In the genomic region with DNA sequence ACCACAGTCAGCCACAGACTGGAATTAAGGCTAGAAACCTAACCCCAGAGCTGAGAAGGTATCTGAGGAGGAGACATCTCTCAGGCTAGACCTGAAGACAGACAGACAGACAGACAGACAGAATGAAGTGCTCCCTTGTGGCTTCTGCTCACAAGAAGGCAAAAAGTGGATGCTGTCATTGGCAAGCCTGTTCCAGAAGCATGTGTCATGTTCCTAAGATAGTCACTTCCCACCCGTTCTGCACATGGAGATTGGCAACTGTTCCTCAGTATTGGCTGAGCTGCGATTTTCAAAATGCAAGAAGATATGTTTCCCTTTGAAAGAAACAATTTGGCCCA, we compare ENCODE assay signal across 10 cellular contexts.
DNase-seq lines count a peak whose midpoint lies in the region; ATAC-seq and TF ChIP-seq lines count a peak whose summit lies in the region.
"Had no signal": no experiment of that assay in that cellular context is flagged by ENCODE, and none has a peak within 500 bp of the region (broad histone marks: within the 10 kb centered on the region; RNA-seq: fewer than 3 reads in every experiment).

No MANE protein-coding gene starts in this region.

- WGBS in heart right ventricle, 2 donors, result 30 to 32% methylated on average over 2 of the region's 2 CpGs

- no peaks in the 10 kb centered on the region for H4K20me1 ChIP-seq in Karpas-422 (ENCODE audit: insufficient read depth, low read depth, low read length)

- intact Hi-C loops in heart right ventricle (cut with DNase I), result no loop called here

- no peak for TF ChIP-seq CTCF in astrocyte of the cerebellum (IDR thresholded peaks at IDR 0.05; ENCODE audit: low read depth, low read length, missing control alignments)
- TF ChIP-seq CTCF in heart right ventricle (IDR thresholded peaks at IDR 0.05), result no peak

- ATAC-seq in heart right ventricle, result peak; percentile 43 to 84 (median 68)

- DNase-seq in HCEC 1CT, result peak; percentile 32
- peak; percentile 52 for DNase-seq in astrocyte of the cerebellum (ENCODE audit: low read depth)
- DNase-seq in heart right ventricle, result peak in 1 of 2 donors; percentile 42
- peak; percentile 84 for DNase-seq in stromal cell of bone marrow (ENCODE audit: low read depth)
- no peak for DNase-seq in cortex of kidney (lab: John Stamatoyannopoulos, UW)
- DNase-seq in Karpas-422, result no peak
- no peak for DNase-seq in NOMO-1 (lab: John Stamatoyannopoulos, UW; ENCODE audit: unreplicated experiment in 2 of 2)
- DNase-seq: activated B cell treated with CpG ODN at 0.5 μM for 24 hours, NCI-H1694 had no signal

- H3K79me2 ChIP-seq in Karpas-422 (ENCODE audit: low read length), result no peaks in the 10 kb centered on the region

- H3K27me3 ChIP-seq in heart right ventricle (no peaks in the 10 kb centered on the region), Karpas-422 (ENCODE audit: low read length) (no peaks in the 10 kb centered on the region)
- H3K27me3 ChIP-seq: testis had no signal

- H3K9me3 ChIP-seq in heart right ventricle, result peaks cover 0 to 8% (median 0%) of the 10 kb centered on the region in 11 donors
- no peaks in the 10 kb centered on the region for H3K9me3 ChIP-seq in Karpas-422 (ENCODE audit: low read length)
- H3K9me3 ChIP-seq: testis had no signal

- no peak overlapping the region for H2AFZ ChIP-seq in Karpas-422 (ENCODE audit: low read length)

- H3K4me1 ChIP-seq in heart right ventricle (peaks cover 5 to 39% (median 32%) of the 10 kb centered on the region in 9 donors), Karpas-422 (ENCODE audit: low read length) (no peaks in the 10 kb centered on the region)
- H3K4me1 ChIP-seq: testis had no signal

- H3K4me3 ChIP-seq in astrocyte of the cerebellum (ENCODE audit: low read depth, low read length) (no peak overlapping the region), heart right ventricle (no peak overlapping the region), Karpas-422 (ENCODE audit: low read length) (no peak overlapping the region)
- H3K4me3 ChIP-seq: testis had no signal

- H3K27ac ChIP-seq in heart right ventricle (peak overlapping the region in 3 of 10 donors; percentile 34 to 42 (median 35)), Karpas-422 (ENCODE audit: low read length) (no peak overlapping the region)
- H3K27ac ChIP-seq: testis had no signal

- peaks cover 0 to 32% (median 0%) of the 10 kb centered on the region in 9 donors for H3K36me3 ChIP-seq in heart right ventricle
- no peaks in the 10 kb centered on the region for H3K36me3 ChIP-seq in Karpas-422 (ENCODE audit: insufficient read depth, low read length)

- no peak overlapping the region for H3K4me2 ChIP-seq in Karpas-422 (ENCODE audit: low read depth, low read length, poor library complexity, severe bottlenecking)

- no peak overlapping the region for H3K9ac ChIP-seq in Karpas-422 (ENCODE audit: low read length)

- in situ Hi-C loops in astrocyte of the cerebellum (cut with HindIII; ENCODE audit: low sequenced_read_pairs), result no loop called here

- H3K9me2 ChIP-seq in Karpas-422 (replicated peaks; ENCODE audit: insufficient read depth, low read length), result no peaks in the 10 kb centered on the region

Comparison
In these comparisons a context has a peak if more than half of its experiments do, and no peak if none do; other contexts are left out.
1. DNase-seq: peak in HCEC 1CT (single experiment), astrocyte of the cerebellum (single experiment) and stromal cell of bone marrow (single experiment); none in cortex of kidney (single experiment), Karpas-422 (single experiment) and NOMO-1 (0 of 2).